Comparison of ENCODE assay signal across 28 cellular contexts in genomic region chr2:44055664-44056063, GRCh38. TPM values are rescaled to one million over a fixed set of nuclear protein-coding genes. Genes with fewer than 3 reads are reported as not detected.
DNase-seq lines count a peak whose midpoint lies in the region; ATAC-seq, FAIRE-seq and TF ChIP-seq lines count a peak whose summit lies in the region.
"Had no signal": no experiment of that assay in that cellular context is flagged by ENCODE, and none has a peak within 500 bp of the region (broad histone marks: within the 10 kb centered on the region; RNA-seq: fewer than 3 reads in every experiment).

No MANE protein-coding gene starts in this region.

- CTCF ChIA-PET in HepG2 (lab: Yijun Ruan, JAX; ENCODE audit: low intra/inter-chr PET ratio, low total read pairs) = no interaction called here

- no peak overlapping the region for H3K4me2 ChIP-seq in HepG2 (ENCODE audit: low read depth, low read length)
- H3K4me2 ChIP-seq: PC-9 had no signal

- 66% methylated on average over 7 of the region's 7 CpGs for WGBS in HepG2 (ENCODE audit: low lambda C conversion rate)
- 91% methylated on average over 7 of the region's 7 CpGs for WGBS in right lobe of liver (ENCODE audit: insufficient coverage, low coverage, low lambda C conversion rate, missing lambda C conversion rate)
- WGBS in thyroid gland, 2 donors = 73 to 76% methylated on average over 7 of the region's 7 CpGs

- H3K79me2 ChIP-seq in HepG2 (ENCODE audit: insufficient read depth, low read length) = no peaks in the 10 kb centered on the region

- DNase-seq in HepG2 (ENCODE audit: low spot score) (no peak), right lobe of liver (no peak), iPS-NIHi7 (ENCODE audit: extremely low spot score) (peak; percentile 34), thyroid gland (peak; percentile 14 to 22), SK-N-DZ (ENCODE audit: low spot score) (no peak)
- DNase-seq: 8988T; ACHN; BE2C; CD8-positive, alpha-beta memory T cell; DMS 273 treated with DMSO at 0.1 percent for 48 hours; DND-41; GOT3; MM.1S; NCI-H1048; NCI-H1694; NCI-H2081 treated with DMSO at 0.1 percent for 48 hours; NCI-H446; NCI-H524 treated with DMSO at 0.1 percent for 48 hours; NCI-H774; PC-9; Right ventricle myocardium superior; T-helper 1 cell had no signal

- in situ Hi-C loops in HepG2 (cut with HindIII; ENCODE audit: extremely low pct_ligation_motif_present, low pct_unique_long_range_greater_than_20kb) = no loop called here

- no TSS peak for BruUV-seq in HepG2 (replicated peaks; lab: Mats Ljungman, UMichigan)

- FAIRE-seq in HepG2 (lab: Jason Lieb, UNC) = no peak

- H3K9me3 ChIP-seq in HepG2 (ENCODE audit: low read length) = peaks cover 6% of the 10 kb centered on the region; the same call in 1 of the 2 replicates
- no peaks in the 10 kb centered on the region for H3K9me3 ChIP-seq in right lobe of liver
- no peaks in the 10 kb centered on the region for H3K9me3 ChIP-seq in thyroid gland
- H3K9me3 ChIP-seq: BE2C, SJSA1 had no signal

- TF ChIP-seq POLR2A in HepG2 (IDR thresholded peaks at IDR 0.05; ENCODE audit: insufficient read depth in 1 of 2, low read depth in 2 of 2, low read length in 2 of 2) (no peak), right lobe of liver (IDR thresholded peaks at IDR 0.05) (no peak), thyroid gland (IDR thresholded peaks at IDR 0.05) (no peak)

- ATAC-seq in HepG2 = no peak
- ATAC-seq in right lobe of liver = no peak
- ATAC-seq in HG03108 (IDR thresholded peaks at IDR 0.05; ENCODE audit: unreplicated experiment) = no peak
- no peak for ATAC-seq in GM21619 (IDR thresholded peaks at IDR 0.05; ENCODE audit: unreplicated experiment)
- ATAC-seq: HCT116 had no signal

- no peaks in the 10 kb centered on the region for H4K20me1 ChIP-seq in HepG2 (ENCODE audit: insufficient read depth, low read length)

- no peaks in the 10 kb centered on the region for H3K36me3 ChIP-seq in HepG2 (replicated peaks in 1 of 2; ENCODE audit: control insufficient read depth in 1 of 2, insufficient read depth in 2 of 2, low read length in 2 of 2)
- H3K36me3 ChIP-seq in right lobe of liver = no peaks in the 10 kb centered on the region
- H3K36me3 ChIP-seq in thyroid gland = no peaks in the 10 kb centered on the region
- H3K36me3 ChIP-seq: BE2C, SJSA1 had no signal

- no peak overlapping the region for H3K9ac ChIP-seq in HepG2 (ENCODE audit: insufficient read depth, low read depth, low read length)

- H3K4me3 ChIP-seq in HepG2 (replicated peaks in 1 of 3; ENCODE audit: insufficient read depth in 1 of 3, low read depth in 2 of 3, low read length in 3 of 3) (no peak overlapping the region), right lobe of liver (no peak overlapping the region), thyroid gland (replicated peaks in 1 of 3) (no peak overlapping the region)
- H3K4me3 ChIP-seq: PC-9, SJSA1 had no signal

- TF ChIP-seq EP300 in HepG2 (IDR thresholded peaks at IDR 0.05; ENCODE audit: low read depth in 2 of 2, low read length in 2 of 2) (no peak), HepG2 (CRISPR knock-in tag; IDR thresholded peaks at IDR 0.05; ENCODE audit: borderline replicate concordance) (no peak)

- intact Hi-C loops in HepG2 (cut with micrococcal nuclease; ENCODE audit: unreplicated experiment) = no loop called here
- intact Hi-C loops in right lobe of liver (cut with DNase I) = no loop called here
- intact Hi-C loops in thyroid gland (cut with DNase I) = no loop called here

- POLR2A ChIA-PET in HepG2 (lab: Yijun Ruan, JAX) = no interaction called here

- no peak overlapping the region for H3K27ac ChIP-seq in HepG2 (ENCODE audit: extremely low read length, insufficient read depth, low read length)
- no peak overlapping the region for H3K27ac ChIP-seq in right lobe of liver
- peak overlapping the region; percentile 45 for H3K27ac ChIP-seq in VCaP
- no peak overlapping the region for H3K27ac ChIP-seq in thyroid gland
- H3K27ac ChIP-seq: HL-60, PC-9, SJSA1 had no signal

- TF ChIP-seq CTCF in HepG2 (CRISPR knock-in tag; IDR thresholded peaks at IDR 0.05) (0 out of 2 replicates have a peak, but pooled peaks have one; percentile 4), right lobe of liver (IDR thresholded peaks at IDR 0.05) (no peak), VCaP (conservative IDR thresholded peaks at IDR 0.05) (no peak), thyroid gland (IDR thresholded peaks at IDR 0.05) (no peak)

- H3K27me3 ChIP-seq in HepG2 (ENCODE audit: control insufficient read depth in 1 of 2, insufficient read depth in 2 of 2, low read length in 2 of 2) (no peaks in the 10 kb centered on the region; a peak in 1 of 5 replicates), right lobe of liver (no peaks in the 10 kb centered on the region), thyroid gland (no peaks in the 10 kb centered on the region)
- H3K27me3 ChIP-seq: BE2C, SJSA1 had no signal

- peaks cover 42% of the 10 kb centered on the region for H3K4me1 ChIP-seq in HepG2 (ENCODE audit: insufficient read depth, low read length)
- H3K4me1 ChIP-seq in right lobe of liver = peaks cover 0 to 28% (median 5%) of the 10 kb centered on the region in 4 donors
- peaks cover 8 to 17% of the 10 kb centered on the region in 2 donors for H3K4me1 ChIP-seq in thyroid gland
- H3K4me1 ChIP-seq: BE2C, SJSA1 had no signal

- no peak overlapping the region for H2AFZ ChIP-seq in HepG2 (ENCODE audit: low read length)
- H2AFZ ChIP-seq: PC-9 had no signal

- TF ChIP-seq RAD21 in HepG2 (CRISPR knock-in tag; IDR thresholded peaks at IDR 0.05) = no peak

TF ChIP-seq in HepG2, 621 proteins besides CTCF, POLR2A, EP300 and RAD21:
- TF ChIP-seq SP4 (CRISPR knock-in tag; IDR thresholded peaks at IDR 0.05) (0 out of 2 replicates have a peak, but pooled peaks have one; percentile 31), ZBTB7B (CRISPR knock-in tag; IDR thresholded peaks at IDR 0.05) (no peak)

RNA-seq across cellular contexts. Expression of gene LRPPRC, which starts 59.9 kb away (rescaled TPM):
- total RNA-seq in HepG2 (2016; rRNA removed; fragmentation: Illumina TruSeq; extraction: Trizol) = 167 and 307 TPM in 2 replicates
- 38.2 and 40.5 TPM in 2 replicates for total RNA-seq in HepG2 (2016; cell fraction: cytosol; rRNA removed; fragmentation: Illumina TruSeq; extraction: Trizol; ENCODE audit: low read depth)
- 164 and 309 TPM in 2 replicates for total RNA-seq in HepG2 (2016; cell fraction: insoluble cytoplasmic fraction; rRNA removed; fragmentation: Illumina TruSeq; extraction: Trizol)
- total RNA-seq in HepG2 (2016; cell fraction: membrane; rRNA removed; fragmentation: Illumina TruSeq; extraction: Trizol) = 59.5 and 69.4 TPM in 2 replicates
- total RNA-seq in HepG2 (2016; cell fraction: nucleus; rRNA removed; fragmentation: Illumina TruSeq; extraction: Trizol) = 164 and 186 TPM in 2 replicates
- 80.9 and 117 TPM in 2 replicates for polyA plus RNA-seq in HepG2 (2011; rRNA removed)
- polyA plus RNA-seq in HepG2 (2011; cell fraction: cytosol; rRNA removed) = 47.3 and 64.4 TPM in 2 replicates
- 50.1 and 64.8 TPM in 2 replicates for polyA plus RNA-seq in HepG2 (2011; cell fraction: nucleus; rRNA removed)
- polyA plus RNA-seq in HepG2 (2012) = 113 and 158 TPM in 2 replicates
- polyA plus RNA-seq in HepG2 (2016; cell fraction: cytosol; fragmentation: Illumina TruSeq; extraction: Trizol; ENCODE audit: low read depth) = 5.8 and 6.2 TPM in 2 replicates
- polyA plus RNA-seq in HepG2 (2016; cell fraction: insoluble cytoplasmic fraction; fragmentation: Illumina TruSeq; extraction: Trizol; ENCODE audit: low read depth) = 202 and 204 TPM in 2 replicates
- polyA plus RNA-seq in HepG2 (2016; cell fraction: membrane; fragmentation: Illumina TruSeq; extraction: Trizol; ENCODE audit: low read depth) = 14.7 and 18.7 TPM in 2 replicates
- 186 and 216 TPM in 2 replicates for polyA plus RNA-seq in HepG2 (2016; cell fraction: nucleus; fragmentation: Illumina TruSeq; extraction: Trizol; ENCODE audit: insufficient read depth, low read depth)
- 64.6 and 115 TPM in 2 replicates for polyA minus RNA-seq in HepG2 (2011; rRNA and poly(A)+ RNA removed; ENCODE audit: low replicate concordance)
- 343 and 363 TPM in 2 replicates for polyA minus RNA-seq in HepG2 (2011; cell fraction: cytosol; rRNA and poly(A)+ RNA removed)
- polyA minus RNA-seq in HepG2 (2011; cell fraction: nucleus; rRNA and poly(A)+ RNA removed) = 210 and 231 TPM in 2 replicates
- total RNA-seq in right lobe of liver = 10 to 100 TPM; 39.6 to 53.8 (median 45.5) TPM
- 10 to 100 TPM; 47.5 to 79.3 (median 54.9) TPM for total RNA-seq in thyroid gland
- polyA plus RNA-seq in SK-N-DZ (2014; cell fraction: cytosol; rRNA removed) = 121 and 123 TPM in 2 replicates
- 89.4 and 125 TPM in 2 replicates for polyA plus RNA-seq in SK-N-DZ (2014; cell fraction: nucleus; rRNA removed)

Comparison
In these comparisons a context has a peak if more than half of its experiments do, and no peak if none do; other contexts are left out.
1. DNase-seq: peak in iPS-NIHi7 (single experiment) and thyroid gland (2 of 2); none in HepG2 (single experiment), right lobe of liver (0 of 3) and SK-N-DZ (single experiment).